In genomic region chr12:99259040-99259934, GRCh38 we compare ENCODE assay signal across 13 cellular contexts.
DNase-seq lines count a peak whose midpoint lies in the region; ATAC-seq and TF ChIP-seq lines count a peak whose summit lies in the region.
"Had no signal": no experiment of that assay in that cellular context is flagged by ENCODE, and none has a peak within 500 bp of the region (broad histone marks: within the 10 kb centered on the region; RNA-seq: fewer than 3 reads in every experiment).

No MANE protein-coding gene starts in this region.

- intact Hi-C loops in Right ventricle myocardium superior (cut with DNase I): no loop called here
- intact Hi-C loops in cardiac septum (cut with DNase I): no loop called here
- intact Hi-C loops in PC-3 (cut with micrococcal nuclease): no loop called here

- no peak overlapping the region for H3K4me2 ChIP-seq in PC-3 (ENCODE audit: low read length)

- no peak overlapping the region for H3K9ac ChIP-seq in PC-3 (ENCODE audit: low read length)

- H4K20me1 ChIP-seq in PC-3 (ENCODE audit: low read length): no peaks in the 10 kb centered on the region

- no peaks in the 10 kb centered on the region for H3K4me1 ChIP-seq in PC-3 (ENCODE audit: insufficient read depth, low read length)

- peak; percentile 53 for ATAC-seq in Right ventricle myocardium superior (ENCODE audit: poor library complexity)
- no peak for ATAC-seq in GM21515 (IDR thresholded peaks at IDR 0.05; ENCODE audit: unreplicated experiment)
- no peak for ATAC-seq in PC-3
- ATAC-seq: esophagus mucosa had no signal

- BruUV-seq in PC-3 (replicated peaks; lab: Mats Ljungman, UMichigan): no TSS peak

- H3F3A ChIP-seq in PC-3 (ENCODE audit: low read length, unreplicated experiment): no peaks in the 10 kb centered on the region

- no peak overlapping the region for H3K4me3 ChIP-seq in PC-3 (ENCODE audit: low read length)
- H3K4me3 ChIP-seq: thoracic aorta had no signal

- H3K9me2 ChIP-seq in PC-3 (replicated peaks; ENCODE audit: low read length): no peaks in the 10 kb centered on the region

- CTCF ChIA-PET in PC-3 (lab: Charles Lee): interaction anchor here (0.6 kb wide), 1 partner anchor 328 kb away, joined by 4 read pairs; no protein-coding TSS in a partner anchor

- no peak overlapping the region for H2AFZ ChIP-seq in PC-3 (ENCODE audit: low read length)

- no peaks in the 10 kb centered on the region for H3K79me2 ChIP-seq in PC-3 (ENCODE audit: low read length)

- DNase-seq in Right ventricle myocardium superior: no peak
- no peak for DNase-seq in cardiac septum (ENCODE audit: low spot score)
- peak; percentile 70 for DNase-seq in cerebellum (ENCODE audit: low spot score)
- peak; percentile 3 for DNase-seq in left kidney (ENCODE audit: low read depth, low spot score)
- DNase-seq in HuH-7.5 (ENCODE audit: low spot score): no peak
- DNase-seq in activated gamma-delta T cell (lab: John Stamatoyannopoulos, UW): no peak
- no peak for DNase-seq in PC-3
- DNase-seq: activated B cell treated with CpG ODN at 0.5 μM for 24 hours; activated naive CD8-positive, alpha-beta T cell treated with anti-CD3 and anti-CD28 coated beads, Interleukin-2, amount 10 ng/mL, durations not matched to agents 7 days and 5 days; NCI-H2029 had no signal

- peaks cover 8% of the 10 kb centered on the region; the same call in 1 of the 2 replicates for H3K27me3 ChIP-seq in PC-3 (ENCODE audit: low read length)

- POLR2A ChIA-PET in PC-3 (lab: Charles Lee; ENCODE audit: unreplicated experiment): no interaction called here

- H3K9me3 ChIP-seq in PC-3 (ENCODE audit: low read length): no peaks in the 10 kb centered on the region
- H3K9me3 ChIP-seq: thoracic aorta had no signal

- no peaks in the 10 kb centered on the region for H3K36me3 ChIP-seq in PC-3 (ENCODE audit: low read depth, low read length)
- H3K36me3 ChIP-seq: thoracic aorta had no signal

- TF ChIP-seq CTCF in PC-3 (conservative IDR thresholded peaks at IDR 0.05; ENCODE audit: low read depth, low read length): no peak

- H3K27ac ChIP-seq in PC-3 (ENCODE audit: low read length): no peak overlapping the region
- H3K27ac ChIP-seq: thoracic aorta had no signal

Comparison
In these comparisons a context has a peak if more than half of its experiments do, and no peak if none do; other contexts are left out.
1. DNase-seq: peak in cerebellum (single experiment) and left kidney (single experiment); none in Right ventricle myocardium superior (single experiment), cardiac septum (single experiment), HuH-7.5 (single experiment), activated gamma-delta T cell (single experiment) and PC-3 (single experiment).